9 cellular contexts compared by ENCODE assay signal in genomic region chr3:68893600-68894239, GRCh38. TPM values are rescaled to one million over a fixed set of nuclear protein-coding genes. Genes with fewer than 3 reads are reported as not detected.
DNase-seq lines count a peak whose midpoint lies in the region; ATAC-seq and TF ChIP-seq lines count a peak whose summit lies in the region.
"Had no signal": no experiment of that assay in that cellular context is flagged by ENCODE, and none has a peak within 500 bp of the region (broad histone marks: within the 10 kb centered on the region; RNA-seq: fewer than 3 reads in every experiment).

No MANE protein-coding gene starts in this region.

- H3K36me3 ChIP-seq in mammary epithelial cell (ENCODE audit: insufficient read depth, low read length): no peaks in the 10 kb centered on the region

- H3K27me3 ChIP-seq in mammary epithelial cell (ENCODE audit: insufficient read depth, low read length): no peaks in the 10 kb centered on the region

- no peak overlapping the region for H3K9ac ChIP-seq in mammary epithelial cell (ENCODE audit: insufficient read depth, low read length)

- no TSS peak for BruUV-seq in mammary epithelial cell (replicated peaks; lab: Mats Ljungman, UMichigan)

- H3K4me2 ChIP-seq in mammary epithelial cell (ENCODE audit: insufficient read depth, low read depth, low read length): no peak overlapping the region

- H2AFZ ChIP-seq in mammary epithelial cell (ENCODE audit: low read depth, low read length): no peak overlapping the region

- no peaks in the 10 kb centered on the region for H3K79me2 ChIP-seq in mammary epithelial cell (ENCODE audit: insufficient read depth, low read length)

- DNase-seq in NCI-H1417 (lab: John Stamatoyannopoulos, UW) (peak; percentile 27 to 76 (median 43)), NCI-H1417 treated with DMSO at 0.1 percent for 48 hours (lab: John Stamatoyannopoulos, UW) (no peak), NCI-H1092 (lab: John Stamatoyannopoulos, UW) (peak; percentile 6), mammary epithelial cell (peak; percentile 16), midbrain (lab: John Stamatoyannopoulos, UW) (peak; percentile 32)
- DNase-seq in stimulated activated CD4-positive, alpha-beta T cell treated with anti-CD3 and anti-CD28 coated beads, Interleukin-4, amount 100 ng/mL, for 1 hour: no peak

- peak; percentile 23 to 44 for TF ChIP-seq CTCF in mammary epithelial cell (conservative IDR thresholded peaks at IDR 0.05 in 1 of 2, IDR thresholded peaks at IDR 0.05 in 1 of 2; ENCODE audit: extremely low read depth in 1 of 2, insufficient read depth in 1 of 2, low read depth in 1 of 2, low read length in 2 of 2)

- no peaks in the 10 kb centered on the region for H3K9me3 ChIP-seq in mammary epithelial cell (replicated peaks; ENCODE audit: insufficient read depth, low read length)

- dilution Hi-C loops in mammary epithelial cell (cut with HindIII; ENCODE audit: low sequenced_read_pairs): no loop called here

- CTCF ChIA-PET in mammary epithelial cell (lab: Charles Lee; ENCODE audit: low non-redundant PET): interaction anchor here (0.5 to 0.7 kb wide), 3 partner anchors 37 to 1922 kb away, joined by 3 to 5 read pairs (median 3); no protein-coding TSS in a partner anchor

- in situ Hi-C loops in mammary epithelial cell (cut with MboI; ENCODE audit: low sequenced_read_pairs in 2 of 2): loop anchor here (25.0 kb wide), 3 partner anchors 1781 to 1931 kb away; partner anchors contain the start of gene KBTBD8 (in 1 of the 2)

- ATAC-seq in HG03039 (IDR thresholded peaks at IDR 0.05; ENCODE audit: unreplicated experiment) (no peak), HG02840 (IDR thresholded peaks at IDR 0.05; ENCODE audit: low FRiP score, unreplicated experiment) (no peak)

- 29% methylated on average over 3 of the region's 3 CpGs for WGBS in mammary epithelial cell (ENCODE audit: low coverage, missing lambda C conversion rate)

- H3K4me3 ChIP-seq in mammary epithelial cell (replicated peaks in 1 of 3; ENCODE audit: insufficient read depth in 1 of 3, low read depth in 2 of 3, low read length in 3 of 3): no peak overlapping the region

- H4K20me1 ChIP-seq in mammary epithelial cell (ENCODE audit: insufficient read depth, low read length): no peaks in the 10 kb centered on the region

- H3K27ac ChIP-seq in mammary epithelial cell (ENCODE audit: insufficient read depth, low read depth, low read length): no peak overlapping the region

- intact Hi-C loops in mammary epithelial cell (cut with micrococcal nuclease): loop anchor here (5.0 kb wide), 1 partner anchor 79 kb away; no protein-coding TSS in a partner anchor

- no peaks in the 10 kb centered on the region for H3K4me1 ChIP-seq in mammary epithelial cell (ENCODE audit: insufficient read depth, low read length)

RNA-seq across cellular contexts. Expression of gene TAFA4, which starts 38.6 kb away (rescaled TPM):
- not detected for total RNA-seq in mammary epithelial cell
- polyA plus RNA-seq in mammary epithelial cell: not detected
- polyA minus RNA-seq in mammary epithelial cell: not detected
- total RNA-seq: CD8-positive, alpha-beta memory T cell had no signal
- polyA plus RNA-seq: CD8-positive, alpha-beta memory T cell had no signal

Comparison
In these comparisons a context has a peak if more than half of its experiments do, and no peak if none do; other contexts are left out.
1. DNase-seq: peak in NCI-H1417 (3 of 3), NCI-H1092 (single experiment), mammary epithelial cell (single experiment) and midbrain (single experiment); none in NCI-H1417 treated with DMSO at 0.1 percent for 48 hours (single experiment) and stimulated activated CD4-positive, alpha-beta T cell treated with anti-CD3 and anti-CD28 coated beads, Interleukin-4, amount 100 ng/mL, for 1 hour (single experiment).